ENCODE assay signal across 15 cellular contexts in the genomic region with DNA sequence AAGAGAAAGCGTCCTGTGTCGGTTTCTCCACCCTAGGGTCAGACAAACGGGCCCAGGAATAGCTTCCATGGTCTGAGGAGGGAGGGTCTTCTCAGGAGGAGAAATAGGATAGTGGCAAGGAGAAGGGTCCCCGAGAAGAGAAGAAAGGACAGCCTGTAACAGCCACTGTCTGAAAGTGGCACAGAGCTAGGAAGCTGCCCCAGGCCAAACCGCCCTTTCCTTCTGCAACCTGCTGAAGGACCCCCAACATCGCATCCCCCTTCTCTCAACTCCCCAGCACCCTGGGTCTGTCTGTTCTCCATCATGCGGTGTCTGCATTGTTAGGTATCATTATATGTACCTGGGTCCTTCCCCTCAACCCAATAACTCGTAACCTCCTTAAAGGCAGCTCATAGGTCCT. TPM values are rescaled to one million over a fixed set of nuclear protein-coding genes. Genes with fewer than 3 reads are reported as not detected.
DNase-seq lines count a peak whose midpoint lies in the region; ATAC-seq and TF ChIP-seq lines count a peak whose summit lies in the region.
"Had no signal": no experiment of that assay in that cellular context is flagged by ENCODE, and none has a peak within 500 bp of the region (broad histone marks: within the 10 kb centered on the region; RNA-seq: fewer than 3 reads in every experiment).

No MANE protein-coding gene starts in this region.

- H3K9me3 Mint-ChIP-seq in activated CD8-positive, alpha-beta memory T cell treated with anti-CD3 and anti-CD28 coated beads, Interleukin-2, amount 10 ng/mL, durations not matched to agents 7 days and 5 days (ENCODE audit: low read depth) = no peaks in the 10 kb centered on the region
- H3K9me3 Mint-ChIP-seq: CD4-positive, alpha-beta T cell; H9 had no signal

- no peak for TF ChIP-seq POLR2A in vagina (IDR thresholded peaks at IDR 0.05)
- TF ChIP-seq POLR2A in upper lobe of left lung (IDR thresholded peaks at IDR 0.05) = no peak

- H3K27ac Mint-ChIP-seq in activated CD8-positive, alpha-beta memory T cell treated with anti-CD3 and anti-CD28 coated beads, Interleukin-2, amount 10 ng/mL, durations not matched to agents 7 days and 5 days = no peak overlapping the region
- H3K27ac Mint-ChIP-seq: CD4-positive, alpha-beta T cell; IgD-negative memory B cell had no signal

- no peak for ATAC-seq in activated CD8-positive, alpha-beta memory T cell treated with anti-CD3 and anti-CD28 coated beads, Interleukin-2, amount 10 ng/mL, durations not matched to agents 7 days and 5 days
- ATAC-seq in upper lobe of left lung (ENCODE audit: low FRiP score in 2 of 2) = no peak
- no peak for ATAC-seq in GM21529 (IDR thresholded peaks at IDR 0.05; ENCODE audit: unreplicated experiment)
- ATAC-seq: HepG2 had no signal

- H3K4me1 ChIP-seq in vagina (no peaks in the 10 kb centered on the region), upper lobe of left lung (no peaks in the 10 kb centered on the region)
- H3K4me1 ChIP-seq: Caco-2 had no signal

- intact Hi-C loops in vagina (cut with DNase I) = no loop called here

- H3K27me3 Mint-ChIP-seq in activated CD8-positive, alpha-beta memory T cell treated with anti-CD3 and anti-CD28 coated beads, Interleukin-2, amount 10 ng/mL, durations not matched to agents 7 days and 5 days = no peaks in the 10 kb centered on the region
- H3K27me3 Mint-ChIP-seq: CD4-positive, alpha-beta T cell had no signal

- in situ Hi-C loops in GM13977 (cut with MboI; ENCODE audit: low pct_unique_long_range_greater_than_20kb, low sequenced_read_pairs, unreplicated experiment) = no loop called here

- H3K27me3 ChIP-seq in vagina (no peaks in the 10 kb centered on the region), upper lobe of left lung (no peaks in the 10 kb centered on the region)

- H3K4me1 Mint-ChIP-seq in activated CD8-positive, alpha-beta memory T cell treated with anti-CD3 and anti-CD28 coated beads, Interleukin-2, amount 10 ng/mL, durations not matched to agents 7 days and 5 days = no peaks in the 10 kb centered on the region

- no peak for TF ChIP-seq EP300 in upper lobe of left lung (IDR thresholded peaks at IDR 0.05)

- CTCF ChIA-PET in activated CD8-positive, alpha-beta memory T cell treated with anti-CD3 and anti-CD28 coated beads, Interleukin-2, amount 10 ng/mL, durations not matched to agents 7 days and 5 days (lab: Charles Lee) = no interaction called here

- 90 to 98% methylated on average over 8 of the region's 8 CpGs for WGBS in upper lobe of left lung, 2 donors

- H3K36me3 ChIP-seq in vagina (no peaks in the 10 kb centered on the region), upper lobe of left lung (peaks cover 0 to 7% (median 3%) of the 10 kb centered on the region in 4 donors)

- H3K4me3 ChIP-seq in vagina = no peak overlapping the region
- H3K4me3 ChIP-seq in upper lobe of left lung = no peak overlapping the region

- TF ChIP-seq CTCF in GM13977 (IDR thresholded peaks at IDR 0.05; ENCODE audit: extremely low read depth, insufficient read depth, missing control alignments) (no peak), vagina (IDR thresholded peaks at IDR 0.05) (no peak), upper lobe of left lung (IDR thresholded peaks at IDR 0.05) (no peak)

- H3K9me3 ChIP-seq in vagina (no peaks in the 10 kb centered on the region), upper lobe of left lung (no peaks in the 10 kb centered on the region)
- H3K9me3 ChIP-seq: Caco-2 had no signal

- no peak overlapping the region for H3K4me3 Mint-ChIP-seq in activated CD8-positive, alpha-beta memory T cell treated with anti-CD3 and anti-CD28 coated beads, Interleukin-2, amount 10 ng/mL, durations not matched to agents 7 days and 5 days
- H3K4me3 Mint-ChIP-seq: CD4-positive, alpha-beta T cell; H9; IgD-negative memory B cell had no signal

- peak; percentile 26 for DNase-seq in activated CD8-positive, alpha-beta memory T cell treated with anti-CD3 and anti-CD28 coated beads, Interleukin-2, amount 10 ng/mL, durations not matched to agents 7 days and 5 days
- no peak for DNase-seq in activated CD8-positive, alpha-beta memory T cell treated with anti-CD3 and anti-CD28 coated beads, Interleukin-2, amount 50 U/mL, for 4 hours
- DNase-seq in GM13977 (ENCODE audit: low spot score) (peak; percentile 4), islet precursor cell (peak; percentile 23), vagina (ENCODE audit: extremely low spot score in 2 of 2) (peak; percentile 22 to 54), upper lobe of left lung (no peak)
- DNase-seq: ACHN; AML-193; Caco-2; CD4-positive, alpha-beta T cell; H9 had no signal

- H3K27ac ChIP-seq in vagina (no peak overlapping the region), upper lobe of left lung (no peak overlapping the region)
- H3K27ac ChIP-seq: C4-2B had no signal

- no peaks in the 10 kb centered on the region for H3K36me3 Mint-ChIP-seq in activated CD8-positive, alpha-beta memory T cell treated with anti-CD3 and anti-CD28 coated beads, Interleukin-2, amount 10 ng/mL, durations not matched to agents 7 days and 5 days

RNA-seq across cellular contexts. Expression of gene COL17A1, which starts 47.1 kb away (rescaled TPM):
- not detected for total RNA-seq in activated CD8-positive, alpha-beta memory T cell treated with anti-CD3 and anti-CD28 coated beads, Interleukin-2, amount 10 ng/mL, durations not matched to agents 7 days and 5 days
- total RNA-seq in vagina (149 TPM), upper lobe of left lung (1 to 10 TPM; 1.0 to 2.0 (median 1.6) TPM)
- total RNA-seq: CD4-positive, alpha-beta T cell; HepG2 had no signal

Comparison
In these comparisons a context has a peak if more than half of its experiments do, and no peak if none do; other contexts are left out.
1. DNase-seq: peak in activated CD8-positive, alpha-beta memory T cell treated with anti-CD3 and anti-CD28 coated beads, Interleukin-2, amount 10 ng/mL, durations not matched to agents 7 days and 5 days (single experiment), GM13977 (single experiment), islet precursor cell (single experiment) and vagina (2 of 2); none in activated CD8-positive, alpha-beta memory T cell treated with anti-CD3 and anti-CD28 coated beads, Interleukin-2, amount 50 U/mL, for 4 hours (single experiment) and upper lobe of left lung (0 of 2).
2. RNA of gene COL17A1, which starts 47.1 kb away (total RNA-seq): 149 TPM in vagina (single experiment); 1.0 to 2.0 TPM in upper lobe of left lung and not detected in activated CD8-positive, alpha-beta memory T cell treated with anti-CD3 and anti-CD28 coated beads, Interleukin-2, amount 10 ng/mL, durations not matched to agents 7 days and 5 days; every median in the first group is over 10 times any median in the second.